Comparison of ENCODE assay signal across 30 cellular contexts in genomic region chr3:20450611-20451010, GRCh38.
"Had no signal": no experiment of that assay in that cellular context is flagged by ENCODE, and none has a peak within 500 bp of the region (broad histone marks: within the 10 kb centered on the region; RNA-seq: fewer than 3 reads in every experiment).

No MANE protein-coding gene starts in this region.

- H3K9me3 ChIP-seq: ascending aorta had no signal

- H3K36me3 ChIP-seq: ascending aorta, cardiac muscle cell had no signal

- H3K27me3 ChIP-seq: ascending aorta, cardiac muscle cell had no signal

- FAIRE-seq: bronchial epithelial cell, TTC549 had no signal

- ATAC-seq: activated CD8-positive, alpha-beta T cell treated with anti-CD3 and anti-CD28 coated beads for 36 hours; activated naive CD8-positive, alpha-beta T cell treated with anti-CD3 and anti-CD28 coated beads, Interleukin-2, amount 50 U/mL, for 24 hours; activated T-cell treated with anti-CD3 and anti-CD28 coated beads, Interleukin-2, amount 50 U/mL, for 4 hours; activated T-cell treated with anti-CD3 and anti-CD28 coated beads, Interleukin-2, amount 50 U/mL, for 72 hours had no signal

- H3K27ac ChIP-seq: ascending aorta, cardiac muscle cell, VCaP had no signal

- DNase-seq: activated B cell treated with CpG ODN at 0.5 μM for 24 hours; activated CD4-positive, alpha-beta memory T cell treated with anti-CD3 and anti-CD28 coated beads for 36 hours; activated CD4-positive, alpha-beta T cell treated with anti-CD3 and anti-CD28 coated beads for 4 hours; activated CD4-positive, alpha-beta T cell treated with anti-CD3 and anti-CD28 coated beads, Interleukin-2, amount 10 ng/mL, durations not matched to agents 24 days and 14 days; activated CD4-positive, alpha-beta T cell treated with anti-CD3 and anti-CD28 coated beads, Interleukin-2, amount 50 U/mL, for 1 hour; activated CD4-positive, alpha-beta T cell treated with anti-CD3 and anti-CD28 coated beads, Interleukin-2, amount 50 U/mL, for 4 hours; activated CD4-positive, CD25-positive, alpha-beta regulatory T cell treated with anti-CD3 and anti-CD28 coated beads, Interleukin-2, amount 50 U/mL, for 72 hours; activated CD8-positive, alpha-beta memory T cell treated with anti-CD3 and anti-CD28 coated beads, Interleukin-2, amount 50 U/mL, for 4 hours; activated CD8-positive, alpha-beta T cell treated with anti-CD3 and anti-CD28 coated beads for 36 hours; activated effector memory CD4-positive, alpha-beta T cell treated with Interleukin-2 at 50 U/mL for 16 hours; activated gamma-delta T cell; activated naive CD4-positive, alpha-beta T cell treated with anti-CD3 and anti-CD28 coated beads, Interleukin-2, amount 10 ng/mL, durations not matched to agents 7 days and 5 days; activated naive CD4-positive, alpha-beta T cell treated with Interleukin-2 at 50 U/mL for 16 hours; activated naive CD8-positive, alpha-beta T cell treated with anti-CD3 and anti-CD28 coated beads, Interleukin-2, amount 10 ng/mL, durations not matched to agents 7 days and 5 days; activated naive CD8-positive, alpha-beta T cell treated with anti-CD3 and anti-CD28 coated beads, Interleukin-2, amount 50 U/mL, for 24 hours; activated T-cell treated with anti-CD3 and anti-CD28 coated beads for 4 hours; activated T-cell treated with anti-CD3 and anti-CD28 coated beads, Interleukin-2, amount 50 U/mL, for 1 hour; activated T-cell treated with anti-CD3 and anti-CD28 coated beads, Interleukin-2, amount 50 U/mL, for 4 hours; activated T-cell treated with anti-CD3 and anti-CD28 coated beads, Interleukin-2, amount 50 U/mL, for 72 hours; amygdala; anterior cingulate cortex; caudate nucleus; cerebellar nuclear complex; T-helper 2 cell; T-helper 9 cell had no signal

- H3K4me1 ChIP-seq: ascending aorta had no signal

- H3K4me3 ChIP-seq: ascending aorta, cardiac muscle cell had no signal
